14 cellular contexts compared by ENCODE assay signal in genomic region chr6:1382883-1383728, GRCh38. TPM values are rescaled to one million over a fixed set of nuclear protein-coding genes. Genes with fewer than 3 reads are reported as not detected.
DNase-seq lines count a peak whose midpoint lies in the region; ATAC-seq and TF ChIP-seq lines count a peak whose summit lies in the region.
"Had no signal": no experiment of that assay in that cellular context is flagged by ENCODE, and none has a peak within 500 bp of the region (broad histone marks: within the 10 kb centered on the region; RNA-seq: fewer than 3 reads in every experiment).

No MANE protein-coding gene starts in this region.

- intact Hi-C loops in lower lobe of right lung (cut with DNase I), result no loop called here

- H3K27me3 Mint-ChIP-seq in activated T-cell treated with anti-CD3 and anti-CD28 coated beads, Interleukin-2, amount 50 U/mL, for 24 hours, result peaks cover 85% of the 10 kb centered on the region
- peaks cover 75% of the 10 kb centered on the region for H3K27me3 Mint-ChIP-seq in activated T-cell treated with anti-CD3 and anti-CD28 coated beads, Interleukin-2, amount 50 U/mL, for 4 hours (ENCODE audit: low read depth)

- H3K4me1 ChIP-seq in lower lobe of right lung (peaks cover 52% of the 10 kb centered on the region), stomach smooth muscle (ENCODE audit: control insufficient read depth, insufficient read depth, low read length) (peaks cover 39% of the 10 kb centered on the region)

- TF ChIP-seq CTCF in coronary artery (IDR thresholded peaks at IDR 0.05) (no peak), lower lobe of right lung (IDR thresholded peaks at IDR 0.05) (no peak)

- H3K36me3 Mint-ChIP-seq in activated T-cell treated with anti-CD3 and anti-CD28 coated beads, Interleukin-2, amount 50 U/mL, for 24 hours (ENCODE audit: low read depth), result no peaks in the 10 kb centered on the region
- H3K36me3 Mint-ChIP-seq in activated T-cell treated with anti-CD3 and anti-CD28 coated beads, Interleukin-2, amount 50 U/mL, for 4 hours (ENCODE audit: insufficient read depth), result no peaks in the 10 kb centered on the region
- H3K36me3 Mint-ChIP-seq: brain had no signal

- peaks cover 99% of the 10 kb centered on the region for H3K27me3 ChIP-seq in lower lobe of right lung (ENCODE audit: low read depth)
- peaks cover 12 to 20% of the 10 kb centered on the region in 2 donors for H3K27me3 ChIP-seq in stomach smooth muscle (ENCODE audit: control insufficient read depth in 1 of 2, insufficient read depth in 2 of 2, low read length in 2 of 2)

- no peak for ATAC-seq in activated T-cell treated with anti-CD3 and anti-CD28 coated beads, Interleukin-2, amount 50 U/mL, for 4 hours
- ATAC-seq in lower lobe of right lung, result no peak

- no peaks in the 10 kb centered on the region for H3K9me3 ChIP-seq in lower lobe of right lung
- no peaks in the 10 kb centered on the region for H3K9me3 ChIP-seq in stomach smooth muscle (ENCODE audit: control insufficient read depth in 2 of 2, low read length in 2 of 2)
- H3K9me3 ChIP-seq: uterus had no signal

- H3K4me1 Mint-ChIP-seq in activated T-cell treated with anti-CD3 and anti-CD28 coated beads, Interleukin-2, amount 50 U/mL, for 24 hours (ENCODE audit: low read depth), result peaks cover 51% of the 10 kb centered on the region
- peaks cover 37% of the 10 kb centered on the region for H3K4me1 Mint-ChIP-seq in activated T-cell treated with anti-CD3 and anti-CD28 coated beads, Interleukin-2, amount 50 U/mL, for 4 hours (ENCODE audit: low read depth)

- H3K27ac ChIP-seq in coronary artery (no peak overlapping the region), lower lobe of right lung (peak overlapping the region; percentile 78), stomach smooth muscle (ENCODE audit: low read length) (peak overlapping the region; percentile 90)
- H3K27ac ChIP-seq: epithelial cell of prostate, uterus had no signal

- DNase-seq in activated T-cell treated with anti-CD3 and anti-CD28 coated beads, Interleukin-2, amount 50 U/mL, for 24 hours, result peak; percentile 46
- DNase-seq in activated T-cell treated with anti-CD3 and anti-CD28 coated beads, Interleukin-2, amount 50 U/mL, for 4 hours, result no peak
- no peak for DNase-seq in coronary artery (ENCODE audit: low spot score)
- DNase-seq in lower lobe of right lung, result no peak
- no peak for DNase-seq in stimulated activated naive CD4-positive, alpha-beta T cell (lab: John Stamatoyannopoulos, UW)
- no peak for DNase-seq in T1000 (lab: John Stamatoyannopoulos, UW)
- DNase-seq in NCI-H1436 (lab: John Stamatoyannopoulos, UW), result no peak
- DNase-seq: ACHN, NCI-H1092, NCI-H446 treated with DMSO at 0.1 percent for 48 hours, uterus had no signal

- H3K36me3 ChIP-seq in lower lobe of right lung, result no peaks in the 10 kb centered on the region
- H3K36me3 ChIP-seq in stomach smooth muscle (ENCODE audit: control insufficient read depth in 2 of 2, insufficient read depth in 2 of 2, low read length in 2 of 2), result no peaks in the 10 kb centered on the region
- H3K36me3 ChIP-seq: uterus had no signal

- peak overlapping the region; percentile 66 to 71 for H3K9ac ChIP-seq in stomach smooth muscle (ENCODE audit: low read length in 2 of 2)

- no peak overlapping the region for H3K4me3 Mint-ChIP-seq in activated T-cell treated with anti-CD3 and anti-CD28 coated beads, Interleukin-2, amount 50 U/mL, for 24 hours
- H3K4me3 Mint-ChIP-seq in activated T-cell treated with anti-CD3 and anti-CD28 coated beads, Interleukin-2, amount 50 U/mL, for 4 hours, result no peak overlapping the region

- H3K9me3 Mint-ChIP-seq in activated T-cell treated with anti-CD3 and anti-CD28 coated beads, Interleukin-2, amount 50 U/mL, for 24 hours, result no peaks in the 10 kb centered on the region
- H3K9me3 Mint-ChIP-seq in activated T-cell treated with anti-CD3 and anti-CD28 coated beads, Interleukin-2, amount 50 U/mL, for 4 hours, result no peaks in the 10 kb centered on the region
- H3K9me3 Mint-ChIP-seq: brain had no signal

- H3K4me3 ChIP-seq in coronary artery (peak overlapping the region; percentile 13), lower lobe of right lung (peak overlapping the region; percentile 19), stomach smooth muscle (ENCODE audit: low read length in 2 of 2) (peak overlapping the region; percentile 3 to 77)
- H3K4me3 ChIP-seq: uterus had no signal

- H3K27ac Mint-ChIP-seq in activated T-cell treated with anti-CD3 and anti-CD28 coated beads, Interleukin-2, amount 50 U/mL, for 24 hours, result no peak overlapping the region
- H3K27ac Mint-ChIP-seq: brain had no signal

RNA-seq across cellular contexts. Expression of gene FOXF2, which starts 6.3 kb away (rescaled TPM):
- under 1 TPM in 1 of 3 donors, not detected in 2; 0.08 TPM for total RNA-seq in activated T-cell treated with anti-CD3 and anti-CD28 coated beads, Interleukin-2, amount 50 U/mL, for 4 hours
- total RNA-seq in lower lobe of right lung, result 13.2 TPM
- total RNA-seq: uterus had no signal

Comparison
In these comparisons a context has a peak if more than half of its experiments do, and no peak if none do; other contexts are left out.
1. H3K27ac ChIP-seq: peak in lower lobe of right lung (single experiment) and stomach smooth muscle (single experiment); none in coronary artery (0 of 2).
2. RNA of gene FOXF2, which starts 6.3 kb away (total RNA-seq): 13.2 TPM in lower lobe of right lung (single experiment); 0.08 TPM in activated T-cell treated with anti-CD3 and anti-CD28 coated beads, Interleukin-2, amount 50 U/mL, for 4 hours; every median in the first group is over 10 times any median in the second.
3. Peak in every context shown above with its lines, with median percentiles within 50 percentile points of each other: H3K4me3 ChIP-seq.